ENCODE assay signal across 10 cellular contexts in the genomic region with DNA sequence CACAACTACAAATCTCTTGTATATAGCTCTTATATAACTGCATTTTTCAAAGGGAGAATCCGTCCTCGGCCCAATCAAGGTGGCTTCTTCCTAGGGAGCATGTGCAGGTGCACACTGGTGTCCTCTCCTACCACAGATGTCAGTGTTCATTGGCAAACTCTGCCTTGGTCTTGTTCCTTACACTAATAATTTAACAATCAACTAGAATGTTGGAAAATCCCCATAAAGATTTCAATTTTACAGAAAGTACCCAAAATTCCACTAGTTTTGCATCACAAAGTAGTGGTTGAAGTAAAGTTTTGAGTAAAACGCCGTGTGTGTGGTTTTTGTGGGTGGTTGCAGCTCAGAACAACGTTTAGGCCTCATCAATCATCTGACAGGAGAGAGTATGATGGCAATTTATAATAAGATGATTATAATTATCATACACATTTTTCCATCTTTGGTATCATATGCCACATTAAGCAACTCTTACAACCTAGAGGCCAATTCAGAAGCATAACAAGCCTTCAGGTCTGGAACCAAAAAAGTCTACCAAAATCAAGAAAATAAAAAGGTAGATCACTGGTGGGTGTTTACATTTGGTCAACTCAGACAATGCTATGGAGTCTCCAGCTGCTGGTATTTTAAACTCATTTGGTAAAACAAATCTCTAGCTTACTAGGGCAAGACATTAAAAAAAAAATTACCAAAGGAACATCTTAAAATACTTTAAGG.
DNase-seq lines count a peak whose midpoint lies in the region; ATAC-seq, FAIRE-seq and TF ChIP-seq lines count a peak whose summit lies in the region.
"Had no signal": no experiment of that assay in that cellular context is flagged by ENCODE, and none has a peak within 500 bp of the region (broad histone marks: within the 10 kb centered on the region; RNA-seq: fewer than 3 reads in every experiment).

No MANE protein-coding gene starts in this region.

- H3K4me3 ChIP-seq in KMS-11 (IDR thresholded peaks at IDR 0.05; ENCODE audit: insufficient read depth, low read depth, low read length) (no peak overlapping the region), prostate gland (no peak overlapping the region), ovary (no peak overlapping the region)

- DNase-seq in GM12892 (ENCODE audit: insufficient read length) (no peak), immature natural killer cell (peak in 2 of 3 donors; percentile 65 to 68), DMS 273 treated with DMSO at 0.1 percent for 48 hours (lab: John Stamatoyannopoulos, UW) (no peak), GM19240 (ENCODE audit: insufficient read length, low spot score) (no peak), prostate gland (ENCODE audit: low spot score) (no peak), ovary (no peak)
- DNase-seq: DMS79 treated with DMSO at 0.1 percent for 48 hours, SHP77 had no signal

- H3K27ac ChIP-seq in KMS-11 (peak overlapping the region; percentile 75), prostate gland (no peak overlapping the region), ovary (no peak overlapping the region)

- WGBS in prostate gland: 79% methylated on average over 5 of the region's 5 CpGs
- 72 to 75% (median 73%) methylated on average over 5 of the region's 5 CpGs for WGBS in ovary, 3 donors

- intact Hi-C loops in prostate gland (cut with DNase I) (no loop called here), ovary (cut with DNase I) (no loop called here)

- peak overlapping the region; percentile 90 to 99 (median 98) for H3K27ac Mint-ChIP-seq in immature natural killer cell

- H3K4me1 ChIP-seq in KMS-11 (ENCODE audit: low read depth, poor library complexity, severe bottlenecking): peaks cover 70% of the 10 kb centered on the region
- H3K4me1 ChIP-seq in prostate gland (replicated peaks): no peaks in the 10 kb centered on the region
- no peaks in the 10 kb centered on the region for H3K4me1 ChIP-seq in ovary (ENCODE audit: insufficient read depth)

- H4K20me1 ChIP-seq in KMS-11 (ENCODE audit: insufficient read depth): no peaks in the 10 kb centered on the region

- H3K27me3 ChIP-seq in KMS-11 (ENCODE audit: insufficient read depth, low read depth): no peaks in the 10 kb centered on the region
- H3K27me3 ChIP-seq in prostate gland (replicated peaks; ENCODE audit: insufficient read depth): no peaks in the 10 kb centered on the region
- no peaks in the 10 kb centered on the region for H3K27me3 ChIP-seq in ovary

- peak; percentile 85 for FAIRE-seq in GM12892 (lab: Jason Lieb, UNC)

- TF ChIP-seq POLR2A in GM12892 (IDR thresholded peaks at IDR 0.05; ENCODE audit: low read depth, low read length): peak; percentile 36; the same call in 1 of the 2 replicates
- TF ChIP-seq POLR2A in prostate gland (IDR thresholded peaks at IDR 0.05): no peak
- no peak for TF ChIP-seq POLR2A in ovary (IDR thresholded peaks at IDR 0.05)

- H3K4me3 Mint-ChIP-seq in immature natural killer cell: peak overlapping the region; percentile 34 to 82 (median 50)

- TF ChIP-seq CTCF in KMS-11 (conservative IDR thresholded peaks at IDR 0.05; ENCODE audit: low read depth, low read length) (no peak), prostate gland (IDR thresholded peaks at IDR 0.05) (no peak), ovary (IDR thresholded peaks at IDR 0.05) (no peak)

- peak overlapping the region; percentile 73 for H3K4me2 ChIP-seq in KMS-11

- no peak for TF ChIP-seq EP300 in ovary (IDR thresholded peaks at IDR 0.05)

- peaks cover 0 to 14% (median 13%) of the 10 kb centered on the region in 3 donors for H3K27me3 Mint-ChIP-seq in immature natural killer cell (ENCODE audit: low read depth in 3 of 3)

- H3K4me1 Mint-ChIP-seq in immature natural killer cell: peaks cover 76 to 95% of the 10 kb centered on the region in 2 donors

- H3K79me2 ChIP-seq in KMS-11 (ENCODE audit: insufficient read depth, low read depth): no peaks in the 10 kb centered on the region

- peaks cover 0 to 2% (median 0%) of the 10 kb centered on the region in 6 donors for H3K9me3 Mint-ChIP-seq in immature natural killer cell

- no peaks in the 10 kb centered on the region for H3K9me3 ChIP-seq in prostate gland
- no peaks in the 10 kb centered on the region for H3K9me3 ChIP-seq in ovary

- no peak overlapping the region for H3K9ac ChIP-seq in KMS-11

- ATAC-seq in GM21717 (IDR thresholded peaks at IDR 0.05; ENCODE audit: unreplicated experiment): peak; percentile 49

- H3K36me3 Mint-ChIP-seq in immature natural killer cell: peaks cover 0 to 10% (median 3%) of the 10 kb centered on the region in 3 donors

- H3K36me3 ChIP-seq in KMS-11 (ENCODE audit: insufficient read depth) (no peaks in the 10 kb centered on the region), prostate gland (no peaks in the 10 kb centered on the region), ovary (no peaks in the 10 kb centered on the region)

- H2AFZ ChIP-seq in KMS-11 (ENCODE audit: low read depth): no peak overlapping the region

Comparison
In these comparisons a context has a peak if more than half of its experiments do, and no peak if none do; other contexts are left out.
1. DNase-seq: peak in immature natural killer cell (2 of 3); none in GM12892 (single experiment), DMS 273 treated with DMSO at 0.1 percent for 48 hours (single experiment), GM19240 (single experiment), prostate gland (single experiment) and ovary (0 of 5).